In the genomic region with DNA sequence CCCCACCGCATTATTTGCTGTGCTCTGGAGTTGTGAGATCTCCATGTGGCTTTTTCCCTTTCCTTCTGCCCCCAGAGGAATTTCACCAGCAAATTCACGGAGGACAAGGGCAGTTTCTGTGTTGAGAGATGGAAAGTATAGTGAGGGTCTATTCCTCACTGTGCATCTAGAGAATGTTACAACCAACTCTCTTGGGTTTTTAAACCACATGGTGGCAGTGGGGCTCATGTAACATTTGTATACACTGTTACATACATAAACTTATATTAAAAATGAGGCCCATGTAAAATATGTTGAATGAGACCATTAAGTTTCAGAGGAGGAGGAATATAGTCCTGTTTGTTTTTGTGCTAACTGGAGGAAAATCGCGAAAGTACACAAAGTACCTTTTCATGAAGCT, we compare ENCODE assay signal across 17 cellular contexts. TPM values are rescaled to one million over a fixed set of nuclear protein-coding genes. Genes with fewer than 3 reads are reported as not detected.
DNase-seq lines count a peak whose midpoint lies in the region; ATAC-seq and TF ChIP-seq lines count a peak whose summit lies in the region.
"Had no signal": no experiment of that assay in that cellular context is flagged by ENCODE, and none has a peak within 500 bp of the region (broad histone marks: within the 10 kb centered on the region; RNA-seq: fewer than 3 reads in every experiment).

No MANE protein-coding gene starts in this region.

- no peak overlapping the region for H3K18ac ChIP-seq in trophoblast cell (ENCODE audit: low read length)

- H3K79me1 ChIP-seq in trophoblast cell (ENCODE audit: low read length): no peaks in the 10 kb centered on the region

- H3K14ac ChIP-seq in trophoblast cell (ENCODE audit: low read length): no peak overlapping the region

- H4K8ac ChIP-seq in trophoblast cell (ENCODE audit: low read depth, low read length): no peak overlapping the region

- POLR2A ChIA-PET in PC-3 (lab: Charles Lee; ENCODE audit: unreplicated experiment): no interaction called here
- POLR2A ChIA-PET in GM10248 (lab: Yijun Ruan, JAX): no interaction called here

- no peaks in the 10 kb centered on the region for H3F3A ChIP-seq in PC-3 (ENCODE audit: low read length, unreplicated experiment)

- H2BK120ac ChIP-seq in trophoblast cell (ENCODE audit: insufficient read depth, low read length, poor library complexity): no peak overlapping the region

- no peak overlapping the region for H3K23ac ChIP-seq in trophoblast cell (ENCODE audit: low read length)

- TF ChIP-seq CTCF in PC-3 (conservative IDR thresholded peaks at IDR 0.05; ENCODE audit: low read depth, low read length) (0 out of 2 replicates have a peak, but pooled peaks have one; percentile 11), fibroblast of lung (conservative IDR thresholded peaks at IDR 0.05 in 1 of 2, IDR thresholded peaks at IDR 0.05 in 1 of 2; ENCODE audit: low read depth in 1 of 2, low read length in 2 of 2) (peak in 1 of 2 donors; percentile 41), GM10248 (IDR thresholded peaks at IDR 0.05; ENCODE audit: control extremely low read depth, extremely low read depth, low read depth, missing control alignments) (no peak)

- H4K91ac ChIP-seq in trophoblast cell (ENCODE audit: low read depth, low read length): no peak overlapping the region

- BruUV-seq in PC-3 (replicated peaks; lab: Mats Ljungman, UMichigan): no TSS peak

- DNase-seq in DMS53 (lab: John Stamatoyannopoulos, UW) (peak; percentile 5), DMS53 treated with DMSO at 0.1 percent for 48 hours (lab: John Stamatoyannopoulos, UW; ENCODE audit: unreplicated experiment) (no peak), PC-3 (no peak), fibroblast of lung (ENCODE audit: low read depth in 2 of 2) (peak in 1 of 2 donors; percentile 71), trophoblast cell (no peak), GM10248 (ENCODE audit: extremely low spot score) (no peak), SJCRH30 (no peak)
- DNase-seq: 8988T; activated CD4-positive, alpha-beta T cell treated with anti-CD3 and anti-CD28 coated beads for 4 hours; activated gamma-delta T cell; central memory CD4-positive, alpha-beta T cell; NCI-H1436; thyroid gland had no signal

- no peak overlapping the region for H3K27ac ChIP-seq in PC-3 (ENCODE audit: low read length)
- no peak overlapping the region for H3K27ac ChIP-seq in fibroblast of lung (ENCODE audit: insufficient read depth, low read length)
- H3K27ac ChIP-seq in trophoblast cell (ENCODE audit: low read depth, low read length): no peak overlapping the region
- no peak overlapping the region for H3K27ac ChIP-seq in SJCRH30
- H3K27ac ChIP-seq: SK-N-MC, thyroid gland had no signal

- no peak overlapping the region for H3K4me2 ChIP-seq in PC-3 (ENCODE audit: low read length)
- peak overlapping the region; percentile 82 for H3K4me2 ChIP-seq in fibroblast of lung (ENCODE audit: extremely low read depth, insufficient read depth, low read length)
- peak overlapping the region; percentile 97 for H3K4me2 ChIP-seq in trophoblast cell (ENCODE audit: low read length)

- H3K9me3 ChIP-seq in PC-3 (ENCODE audit: low read length) (no peaks in the 10 kb centered on the region), fibroblast of lung (ENCODE audit: control insufficient read depth, insufficient read depth, low read depth, low read length) (no peaks in the 10 kb centered on the region), trophoblast cell (ENCODE audit: insufficient read depth, low read depth, low read length) (peaks cover 5% of the 10 kb centered on the region), SJCRH30 (replicated peaks) (no peaks in the 10 kb centered on the region)
- H3K9me3 ChIP-seq: thyroid gland had no signal

- H3K4me3 ChIP-seq in PC-3 (ENCODE audit: low read length) (no peak overlapping the region), fibroblast of lung (replicated peaks in 1 of 4; ENCODE audit: control extremely low read depth in 1 of 4, insufficient read depth in 1 of 4, low read depth in 3 of 4, low read length in 4 of 4) (peak overlapping the region in 2 of 4 experiments; percentile 72 to 77), trophoblast cell (ENCODE audit: low read depth, low read length) (no peak overlapping the region), SJCRH30 (no peak overlapping the region)

- H3K4ac ChIP-seq in trophoblast cell (ENCODE audit: low read depth, low read length): no peak overlapping the region

- intact Hi-C loops in PC-3 (cut with micrococcal nuclease): loop anchor here (1.0 to 5.0 kb wide), 3 partner anchors 134 to 147 kb away; no protein-coding TSS in a partner anchor

- H3K4me1 ChIP-seq in PC-3 (ENCODE audit: insufficient read depth, low read length) (no peaks in the 10 kb centered on the region), fibroblast of lung (ENCODE audit: control insufficient read depth, extremely low read depth, insufficient read depth, low read length) (peaks cover 2% of the 10 kb centered on the region), trophoblast cell (ENCODE audit: control insufficient read depth in 1 of 2, insufficient read depth in 2 of 2, low read length in 2 of 2) (peaks cover 7 to 10% of the 10 kb centered on the region in 2 experiments), SJCRH30 (no peaks in the 10 kb centered on the region)

- no peaks in the 10 kb centered on the region for H3K9me2 ChIP-seq in PC-3 (replicated peaks; ENCODE audit: low read length)

- H4K12ac ChIP-seq in trophoblast cell (ENCODE audit: low read depth, low read length): no peak overlapping the region

- H2AK5ac ChIP-seq in trophoblast cell (ENCODE audit: low read length): no peak overlapping the region

- H2BK5ac ChIP-seq in trophoblast cell (ENCODE audit: low read depth, low read length, poor library complexity): no peak overlapping the region

- H4K20me1 ChIP-seq in PC-3 (ENCODE audit: low read length) (no peaks in the 10 kb centered on the region), fibroblast of lung (ENCODE audit: control insufficient read depth, extremely low read depth, insufficient read depth, low read length) (no peaks in the 10 kb centered on the region)

- ATAC-seq in PC-3 (peak; percentile 59), HG02610 (IDR thresholded peaks at IDR 0.05; ENCODE audit: unreplicated experiment) (no peak)
- ATAC-seq: esophagus mucosa, HCT116 had no signal

- H2AFZ ChIP-seq in PC-3 (ENCODE audit: low read length): no peak overlapping the region
- peak overlapping the region; percentile 90 for H2AFZ ChIP-seq in fibroblast of lung (ENCODE audit: low read length)
- H2AFZ ChIP-seq in trophoblast cell (ENCODE audit: insufficient read depth, low read length, poor library complexity): no peak overlapping the region

- H3K27me3 ChIP-seq in PC-3 (ENCODE audit: low read length) (peaks cover 32% of the 10 kb centered on the region), fibroblast of lung (ENCODE audit: control insufficient read depth, insufficient read depth, low read length) (no peaks in the 10 kb centered on the region), trophoblast cell (ENCODE audit: insufficient read depth, low read length) (peaks cover 36% of the 10 kb centered on the region), SJCRH30 (peaks cover 3% of the 10 kb centered on the region; the same call in 1 of the 2 replicates)
- H3K27me3 ChIP-seq: thyroid gland had no signal

- H3K9ac ChIP-seq in PC-3 (ENCODE audit: low read length) (no peak overlapping the region), fibroblast of lung (ENCODE audit: insufficient read depth, low read length) (no peak overlapping the region), trophoblast cell (ENCODE audit: low read length) (no peak overlapping the region)

- H2BK12ac ChIP-seq in trophoblast cell (ENCODE audit: low read length): no peak overlapping the region

- CTCF ChIA-PET in PC-3 (lab: Charles Lee): interaction anchor here (0.6 kb wide), 1 partner anchor 137 kb away, joined by 3 read pairs; no protein-coding TSS in a partner anchor
- CTCF ChIA-PET in GM10248 (lab: Yijun Ruan, JAX): no interaction called here

- no CpG with 5 or more reads among the region's 4 CpGs for WGBS in trophoblast cell (ENCODE audit: extremely low coverage, insufficient coverage, insufficient read length)

- H3K36me3 ChIP-seq in PC-3 (ENCODE audit: low read depth, low read length) (no peaks in the 10 kb centered on the region), fibroblast of lung (ENCODE audit: control insufficient read depth, insufficient read depth, low read length) (no peaks in the 10 kb centered on the region), trophoblast cell (ENCODE audit: control insufficient read depth in 1 of 2, insufficient read depth in 2 of 2, low read length in 2 of 2) (no peaks in the 10 kb centered on the region), SJCRH30 (no peaks in the 10 kb centered on the region)
- H3K36me3 ChIP-seq: thyroid gland had no signal

- H3K79me2 ChIP-seq in PC-3 (ENCODE audit: low read length): no peaks in the 10 kb centered on the region
- peaks cover 10% of the 10 kb centered on the region for H3K79me2 ChIP-seq in fibroblast of lung (ENCODE audit: control insufficient read depth, insufficient read depth, low read length)
- no peaks in the 10 kb centered on the region for H3K79me2 ChIP-seq in trophoblast cell (ENCODE audit: control insufficient read depth, insufficient read depth, low read length, poor library complexity)

RNA-seq across cellular contexts. Expression of a gene that starts 0.9 kb away (rescaled TPM):
- total RNA-seq in PC-3 (2014; rRNA removed): 0.40 and 0.55 TPM in 2 replicates
- 17.5 and 26.5 TPM in 2 replicates for total RNA-seq in fibroblast of lung
- 2.8 and 8.6 TPM in 2 replicates for polyA plus RNA-seq in fibroblast of lung
- polyA plus RNA-seq in fibroblast of lung (2012): 2.8 and 7.8 TPM in 2 replicates
- polyA minus RNA-seq in fibroblast of lung (ENCODE audit: low replicate concordance): 3.7 and 4.2 TPM in 2 replicates
- polyA plus RNA-seq in trophoblast cell (2013): 0.37 and 0.41 TPM in 2 replicates
- not detected in 2 replicates for total RNA-seq in SJCRH30 (2014; rRNA removed; shearing (Covaris generic))

Comparison
In these comparisons a context has a peak if more than half of its experiments do, and no peak if none do; other contexts are left out.
1. RNA of a gene that starts 0.9 kb away (total RNA-seq): 17.5 to 26.5 TPM in fibroblast of lung; 0.40 to 0.55 TPM in PC-3 and not detected in SJCRH30; every median in the first group is over 10 times any median in the second.